9 cellular contexts compared by ENCODE assay signal in the genomic region with DNA sequence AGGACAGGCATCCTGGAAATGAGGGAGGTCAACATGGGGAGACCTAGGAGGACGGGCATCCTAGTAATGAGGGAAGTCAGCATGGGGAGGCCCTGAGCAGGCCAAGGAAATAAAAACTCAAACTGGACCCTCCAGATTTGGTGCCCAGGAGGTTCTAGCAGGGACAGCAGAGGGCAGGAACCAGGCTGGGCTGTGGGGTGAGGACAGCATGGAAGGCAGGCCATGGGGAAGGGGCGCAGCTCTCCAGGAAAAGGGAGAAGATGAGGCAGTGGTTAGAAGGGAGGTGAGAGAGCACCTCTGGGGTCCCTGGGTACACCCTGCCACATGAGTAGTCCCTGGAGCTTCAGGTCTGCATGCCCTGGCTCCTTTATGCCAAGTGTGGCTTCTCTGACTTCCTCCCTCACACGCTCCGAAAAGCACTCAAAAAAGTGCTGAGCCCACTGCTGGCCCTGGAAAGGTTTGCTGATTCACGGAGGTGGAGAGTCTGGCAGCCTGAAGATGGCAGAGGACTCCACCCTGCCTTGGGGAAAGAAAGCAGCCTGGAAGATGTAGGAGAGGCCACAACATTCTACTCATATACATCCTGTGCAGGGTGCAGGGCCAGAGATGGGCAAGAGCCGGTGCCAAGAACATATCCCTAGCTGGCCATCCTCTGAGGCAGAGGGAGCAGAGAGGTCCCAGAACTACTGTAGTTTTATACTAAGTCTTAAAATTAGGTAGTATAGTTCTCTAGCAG.
DNase-seq lines count a peak whose midpoint lies in the region; ATAC-seq, FAIRE-seq and TF ChIP-seq lines count a peak whose summit lies in the region.
"Had no signal": no experiment of that assay in that cellular context is flagged by ENCODE, and none has a peak within 500 bp of the region (broad histone marks: within the 10 kb centered on the region; RNA-seq: fewer than 3 reads in every experiment).

No MANE protein-coding gene starts in this region.

- peak in 1 of 2 experiments; percentile 29; a peak in 2 of 4 replicates for TF ChIP-seq RAD21 in K562 (CRISPR knock-in tag; conservative IDR thresholded peaks at IDR 0.05 in 1 of 2, IDR thresholded peaks at IDR 0.05 in 1 of 2)

- in situ Hi-C loops in K562 (cut with MboI): no loop called here

- H3K9me3 ChIP-seq in K562 (replicated peaks; ENCODE audit: control insufficient read depth, insufficient read depth, low read depth, low read length) (no peaks in the 10 kb centered on the region), skeletal muscle tissue (ENCODE audit: control insufficient read depth in 3 of 3, low read length in 3 of 3) (no peaks in the 10 kb centered on the region)

- H3K27ac ChIP-seq in K562 (ENCODE audit: extremely low read depth, low read depth, low read length) (peak overlapping the region; percentile 74), skeletal muscle tissue (ENCODE audit: low read depth, low read length) (peak overlapping the region; percentile 61)

- CTCF ChIA-PET in K562 (lab: Yijun Ruan, JAX; ENCODE audit: low intra/inter-chr PET ratio): interaction anchor here (0.6 kb wide), 1 partner anchor 199 kb away, joined by 3 read pairs; no protein-coding TSS in a partner anchor
- CTCF ChIA-PET in activated CD8-positive, alpha-beta T cell treated with anti-CD3 and anti-CD28 coated beads, Interleukin-2, amount 10 ng/mL, durations not matched to agents 7 days and 5 days (lab: Charles Lee): interaction anchor here (0.8 kb wide), 1 partner anchor 202 kb away, joined by 3 read pairs; a partner anchor contains a TSS

- peak; percentile 31 for ATAC-seq in K562
- ATAC-seq in GM19397 (IDR thresholded peaks at IDR 0.05; ENCODE audit: unreplicated experiment): no peak
- no peak for ATAC-seq in activated CD8-positive, alpha-beta T cell treated with anti-CD3 and anti-CD28 coated beads, Interleukin-2, amount 10 ng/mL, durations not matched to agents 7 days and 5 days

- H3K4me2 ChIP-seq in K562 (ENCODE audit: insufficient read depth, low read length): peak overlapping the region; percentile 84

- TF ChIP-seq CTCF in K562 (IDR thresholded peaks at IDR 0.05 in 2 of 3, conservative IDR thresholded peaks at IDR 0.05 in 1 of 3; ENCODE audit: insufficient read depth in 2 of 3, low read depth in 1 of 3, low read length in 3 of 3): peak in 1 of 3 experiments; percentile 37; a peak in 2 of 6 replicates

- intact Hi-C loops in K562 (cut with micrococcal nuclease) (no loop called here), cardiac septum (cut with DNase I) (no loop called here)

- WGBS in K562 (ENCODE audit: insufficient coverage, low coverage, missing lambda C conversion rate): 58% methylated on average over 6 of the region's 6 CpGs

- H3K4me1 ChIP-seq in K562 (replicated peaks in 1 of 2; ENCODE audit: control insufficient read depth in 2 of 2, insufficient read depth in 2 of 2, low read length in 2 of 2) (peaks cover 47 to 66% of the 10 kb centered on the region in 2 experiments), skeletal muscle tissue (ENCODE audit: control insufficient read depth in 3 of 3, insufficient read depth in 3 of 3, low read length in 3 of 3) (peaks cover 32 to 44% (median 40%) of the 10 kb centered on the region in 3 donors)

- no peak overlapping the region for H3K4me3 Mint-ChIP-seq in activated CD8-positive, alpha-beta T cell treated with anti-CD3 and anti-CD28 coated beads, Interleukin-2, amount 10 ng/mL, durations not matched to agents 7 days and 5 days

- H3K36me3 Mint-ChIP-seq in activated CD8-positive, alpha-beta T cell treated with anti-CD3 and anti-CD28 coated beads, Interleukin-2, amount 10 ng/mL, durations not matched to agents 7 days and 5 days (ENCODE audit: low read depth): no peaks in the 10 kb centered on the region

- peak overlapping the region; percentile 88 for H2AFZ ChIP-seq in K562 (ENCODE audit: low read depth, low read length)

- peak overlapping the region; percentile 17; the same call in 1 of the 2 replicates for H3K4me3 ChIP-seq in K562
- no peak overlapping the region for H3K4me3 ChIP-seq in skeletal muscle tissue (ENCODE audit: low read length in 3 of 3)

- DNase-seq in H4 (ENCODE audit: low spot score): peak; percentile 66
- DNase-seq in K562 (ENCODE audit: extremely low read depth in 1 of 4, low spot score in 3 of 4): peak in 2 of 4 experiments; percentile 55 to 65
- peak; percentile 67 for DNase-seq in cardiac septum (ENCODE audit: low spot score)
- no peak for DNase-seq in NCI-H524 treated with DMSO at 0.1 percent for 48 hours (lab: John Stamatoyannopoulos, UW)
- no peak for DNase-seq in activated CD8-positive, alpha-beta T cell treated with anti-CD3 and anti-CD28 coated beads, Interleukin-2, amount 10 ng/mL, durations not matched to agents 7 days and 5 days
- DNase-seq in NK-92 (lab: John Stamatoyannopoulos, UW; ENCODE audit: unreplicated experiment): no peak

- H3K9me3 Mint-ChIP-seq in activated CD8-positive, alpha-beta T cell treated with anti-CD3 and anti-CD28 coated beads, Interleukin-2, amount 10 ng/mL, durations not matched to agents 7 days and 5 days (ENCODE audit: insufficient read depth): no peaks in the 10 kb centered on the region

- no peak; the same call in 1 of the 2 replicates for TF ChIP-seq EP300 in K562 (IDR thresholded peaks at IDR 0.05; ENCODE audit: low read length)

- POLR2A ChIA-PET in K562 (lab: Yijun Ruan, JAX): interaction anchor here (0.6 to 2.3 kb wide), 11 partner anchors 7 to 186 kb away, joined by 3 to 8 read pairs (median 4); no protein-coding TSS in a partner anchor
- POLR2A ChIA-PET in activated CD8-positive, alpha-beta T cell treated with anti-CD3 and anti-CD28 coated beads, Interleukin-2, amount 10 ng/mL, durations not matched to agents 7 days and 5 days (lab: Charles Lee): interaction anchor here (0.5 kb wide), 1 partner anchor 201 kb away, joined by 3 read pairs; no protein-coding TSS in a partner anchor

- H3K4me1 Mint-ChIP-seq in activated CD8-positive, alpha-beta T cell treated with anti-CD3 and anti-CD28 coated beads, Interleukin-2, amount 10 ng/mL, durations not matched to agents 7 days and 5 days (ENCODE audit: low read depth): peaks cover 4% of the 10 kb centered on the region

- H3K27me3 ChIP-seq in K562 (ENCODE audit: control insufficient read depth in 2 of 2, insufficient read depth in 2 of 2, low read length in 2 of 2) (no peaks in the 10 kb centered on the region), skeletal muscle tissue (ENCODE audit: control insufficient read depth in 3 of 3, insufficient read depth in 3 of 3, low read length in 3 of 3) (no peaks in the 10 kb centered on the region)

- 0 out of 2 replicates have a peak, but pooled peaks have one; percentile 30 for TF ChIP-seq POLR2A in K562 (conservative IDR thresholded peaks at IDR 0.05)

- H3K9ac ChIP-seq in K562 (ENCODE audit: insufficient read depth in 1 of 2, low read depth in 2 of 2, low read length in 2 of 2) (peak overlapping the region; percentile 66 to 85), skeletal muscle tissue (ENCODE audit: low read depth in 1 of 3, low read length in 3 of 3) (peak overlapping the region in 2 of 3 donors; percentile 25 to 70)

- no TSS peak for BruUV-seq in K562 (replicated peaks; lab: Mats Ljungman, UMichigan)

- FAIRE-seq in K562 (lab: Jason Lieb, UNC): no peak
- FAIRE-seq: TTC549 had no signal

- no peak overlapping the region for H3K27ac Mint-ChIP-seq in activated CD8-positive, alpha-beta T cell treated with anti-CD3 and anti-CD28 coated beads, Interleukin-2, amount 10 ng/mL, durations not matched to agents 7 days and 5 days

- H3K36me3 ChIP-seq in K562 (ENCODE audit: control insufficient read depth, insufficient read depth, low read length): no peaks in the 10 kb centered on the region
- H3K36me3 ChIP-seq in skeletal muscle tissue (ENCODE audit: control insufficient read depth in 3 of 3, insufficient read depth in 3 of 3, low read length in 3 of 3): no peaks in the 10 kb centered on the region

- H3K9me1 ChIP-seq in K562 (ENCODE audit: control insufficient read depth, insufficient read depth, low read length): no peaks in the 10 kb centered on the region

- peaks cover 28% of the 10 kb centered on the region for H3K27me3 Mint-ChIP-seq in activated CD8-positive, alpha-beta T cell treated with anti-CD3 and anti-CD28 coated beads, Interleukin-2, amount 10 ng/mL, durations not matched to agents 7 days and 5 days (ENCODE audit: low read depth)

- peaks cover 32% of the 10 kb centered on the region; the same call in 2 of the 3 replicates for H3K79me2 ChIP-seq in K562 (ENCODE audit: control insufficient read depth, insufficient read depth, low read length)

- no peaks in the 10 kb centered on the region for H4K20me1 ChIP-seq in K562 (replicated peaks; ENCODE audit: control insufficient read depth, insufficient read depth, low read length)

Comparison
In these comparisons a context has a peak if more than half of its experiments do, and no peak if none do; other contexts are left out.
1. DNase-seq: peak in H4 (single experiment) and cardiac septum (single experiment); none in NCI-H524 treated with DMSO at 0.1 percent for 48 hours (single experiment), activated CD8-positive, alpha-beta T cell treated with anti-CD3 and anti-CD28 coated beads, Interleukin-2, amount 10 ng/mL, durations not matched to agents 7 days and 5 days (single experiment) and NK-92 (single experiment).